ENCODE assay signal across 9 cellular contexts in genomic region chr4:3009422-3009821, GRCh38. TPM values are rescaled to one million over a fixed set of nuclear protein-coding genes. Genes with fewer than 3 reads are reported as not detected.
DNase-seq lines count a peak whose midpoint lies in the region; ATAC-seq and TF ChIP-seq lines count a peak whose summit lies in the region.
"Had no signal": no experiment of that assay in that cellular context is flagged by ENCODE, and none has a peak within 500 bp of the region (broad histone marks: within the 10 kb centered on the region; RNA-seq: fewer than 3 reads in every experiment).

No MANE protein-coding gene starts in this region.

- ATAC-seq in HG03045 (IDR thresholded peaks at IDR 0.05; ENCODE audit: unreplicated experiment) (no peak), HG02763 (IDR thresholded peaks at IDR 0.05; ENCODE audit: unreplicated experiment) (no peak)

- H3K4me3 ChIP-seq in GM12865 (ENCODE audit: low read depth, low read length), result no peak overlapping the region
- no peak overlapping the region for H3K4me3 ChIP-seq in brain microvascular endothelial cell (ENCODE audit: low read depth, low read length)

- TF ChIP-seq CTCF in GM12865 (IDR thresholded peaks at IDR 0.05; ENCODE audit: insufficient read depth, low read depth, low read length, missing control alignments) (peak; percentile 26), brain microvascular endothelial cell (IDR thresholded peaks at IDR 0.05; ENCODE audit: low read depth, low read length, missing control alignments) (peak; percentile 48)

- in situ Hi-C loops in brain microvascular endothelial cell (cut with HindIII; ENCODE audit: low pct_ligation_motif_present, low sequenced_read_pairs), result no loop called here

- H3K36me3 ChIP-seq in brain microvascular endothelial cell (replicated peaks), result no peaks in the 10 kb centered on the region
- H3K36me3 ChIP-seq: neutrophil had no signal

- peak; percentile 78 for DNase-seq in GM12865 (ENCODE audit: low read depth)
- DNase-seq in LHCN-M2 (ENCODE audit: low read depth), result peak; percentile 3
- DNase-seq in brain microvascular endothelial cell, result no peak
- DNase-seq in mucosa of gallbladder (ENCODE audit: low spot score), result peak; percentile 67
- DNase-seq in SIG-M5 (lab: John Stamatoyannopoulos, UW), result no peak
- DNase-seq: NCI-H2081 had no signal

- no peak overlapping the region for H3K27ac ChIP-seq in brain microvascular endothelial cell
- H3K27ac ChIP-seq: neutrophil had no signal

- H3K27me3 ChIP-seq in brain microvascular endothelial cell (replicated peaks), result no peaks in the 10 kb centered on the region
- H3K27me3 ChIP-seq: neutrophil had no signal

RNA-seq across cellular contexts. Expression of gene GRK4, which starts 46.1 kb away (rescaled TPM):
- total RNA-seq in LHCN-M2 (2014; rRNA removed), result 4.7 and 6.7 TPM in 2 replicates
- 4.6 TPM for polyA plus RNA-seq in LHCN-M2 (2012)
- total RNA-seq in mucosa of gallbladder, result 7.3 TPM

RNA-seq across cellular contexts. Expression of gene NOP14, which starts 46.2 kb away (rescaled TPM):
- total RNA-seq in LHCN-M2 (2014; rRNA removed) (23.3 and 33.1 TPM in 2 replicates), mucosa of gallbladder (17.6 TPM)
- polyA plus RNA-seq in LHCN-M2 (2012), result 24.8 TPM

Comparison
In these comparisons a context has a peak if more than half of its experiments do, and no peak if none do; other contexts are left out.
1. DNase-seq: peak in GM12865 (single experiment), LHCN-M2 (single experiment) and mucosa of gallbladder (single experiment); none in brain microvascular endothelial cell (single experiment) and SIG-M5 (single experiment).